In genomic region chr4:83831588-83831987, GRCh38 we compare ENCODE assay signal across 30 cellular contexts.
"Had no signal": no experiment of that assay in that cellular context is flagged by ENCODE, and none has a peak within 500 bp of the region (broad histone marks: within the 10 kb centered on the region; RNA-seq: fewer than 3 reads in every experiment).

No MANE protein-coding gene starts in this region.

- H2AFZ ChIP-seq: neural progenitor cell had no signal

- H3K9ac ChIP-seq: neural progenitor cell had no signal

- H3K27me3 ChIP-seq: body of pancreas, esophagus squamous epithelium, left lung, neural progenitor cell, testis, uterus had no signal

- FAIRE-seq: colon had no signal

- H3K27ac Mint-ChIP-seq: activated B cell treated with CpG ODN at 0.5 μM for 24 hours; activated CD4-positive, alpha-beta T cell treated with anti-CD3 and anti-CD28 coated beads for 36 hours; activated CD8-positive, alpha-beta memory T cell treated with anti-CD3 and anti-CD28 coated beads, Interleukin-2, amount 10 ng/mL, durations not matched to agents 7 days and 5 days; activated CD8-positive, alpha-beta T cell treated with anti-CD3 and anti-CD28 coated beads, Interleukin-2, amount 10 ng/mL, durations not matched to agents 7 days and 5 days; activated naive CD4-positive, alpha-beta T cell treated with anti-CD3 and anti-CD28 coated beads, Interleukin-2, amount 50 U/mL, for 72 hours; activated T-helper 2 cell treated with anti-CD3 and anti-CD28 coated beads, Interferon-gamma antibody, Interleukin-2, Interleukin-4, amounts not matched to agents 10 μg/mL and 5 μg/mL and 100 μg/mL, durations not matched to agents 14 hours and 24 hours and 36 hours; natural killer cell; neural progenitor cell; T-helper 2 cell treated with Interferon-gamma antibody and Interleukin-4, amounts not matched to agents 5 μg/mL and 100 μg/mL, for 36 hours; type B pancreatic cell had no signal

- H3K4me3 ChIP-seq: body of pancreas, esophagus squamous epithelium, left lung, lung, neural progenitor cell, testis, uterus had no signal

- DNase-seq: activated B cell treated with CpG ODN at 0.5 μM for 24 hours; activated CD4-positive, alpha-beta T cell treated with anti-CD3 and anti-CD28 coated beads for 36 hours; activated CD8-positive, alpha-beta memory T cell treated with anti-CD3 and anti-CD28 coated beads, Interleukin-2, amount 10 ng/mL, durations not matched to agents 7 days and 5 days; activated CD8-positive, alpha-beta T cell treated with anti-CD3 and anti-CD28 coated beads, Interleukin-2, amount 10 ng/mL, durations not matched to agents 7 days and 5 days; activated naive CD4-positive, alpha-beta T cell; activated T-cell treated with anti-CD3 and anti-CD28 coated beads, Interleukin-2, amount 50 U/mL, for 48 hours; anterior cingulate cortex; body of pancreas; dermis blood vessel endothelial cell; effector CD4-positive, alpha-beta T cell; esophagus squamous epithelium; left lung; mesendoderm; natural killer cell; occipital lobe; posterior cingulate gyrus; right cardiac atrium; stimulated activated CD4-positive, alpha-beta T cell treated with anti-CD3 and anti-CD28 coated beads, Interleukin-2, amount 100 ng/mL, for 48 hours; stimulated activated naive CD4-positive, alpha-beta T cell treated with Interleukin-2 at 50 U/mL for 16 hours; T-helper 1 cell; testis; uterus had no signal

- ATAC-seq: activated CD4-positive, alpha-beta T cell treated with anti-CD3 and anti-CD28 coated beads for 36 hours; activated CD8-positive, alpha-beta memory T cell treated with anti-CD3 and anti-CD28 coated beads, Interleukin-2, amount 10 ng/mL, durations not matched to agents 7 days and 5 days; activated CD8-positive, alpha-beta T cell treated with anti-CD3 and anti-CD28 coated beads, Interleukin-2, amount 10 ng/mL, durations not matched to agents 7 days and 5 days; activated naive CD4-positive, alpha-beta T cell treated with anti-CD3 and anti-CD28 coated beads, Interleukin-2, amount 50 U/mL, for 72 hours; body of pancreas; left lung; natural killer cell; right cardiac atrium had no signal

- H3K27ac ChIP-seq: body of pancreas, epithelial cell of prostate, esophagus squamous epithelium, left lung, neural progenitor cell, testis, uterus had no signal

- H3K9me3 Mint-ChIP-seq: activated B cell treated with CpG ODN at 0.5 μM for 24 hours; activated naive CD4-positive, alpha-beta T cell treated with anti-CD3 and anti-CD28 coated beads, Interleukin-2, amount 50 U/mL, for 72 hours; activated T-helper 2 cell treated with anti-CD3 and anti-CD28 coated beads, Interferon-gamma antibody, Interleukin-2, Interleukin-4, amounts not matched to agents 10 μg/mL and 5 μg/mL and 100 μg/mL, durations not matched to agents 14 hours and 24 hours and 36 hours; neural progenitor cell; T-helper 2 cell treated with Interferon-gamma antibody and Interleukin-4, amounts not matched to agents 5 μg/mL and 100 μg/mL, for 36 hours; type B pancreatic cell had no signal

- H3K9me3 ChIP-seq: body of pancreas, esophagus squamous epithelium, left lung, testis, uterus had no signal

- H3K4me2 ChIP-seq: neural progenitor cell had no signal

- H3K4me1 ChIP-seq: body of pancreas, esophagus squamous epithelium, left lung, testis, uterus had no signal

- H3K4me3 Mint-ChIP-seq: activated B cell treated with CpG ODN at 0.5 μM for 24 hours; activated CD4-positive, alpha-beta T cell treated with anti-CD3 and anti-CD28 coated beads for 36 hours; activated CD8-positive, alpha-beta memory T cell treated with anti-CD3 and anti-CD28 coated beads, Interleukin-2, amount 10 ng/mL, durations not matched to agents 7 days and 5 days; activated CD8-positive, alpha-beta T cell treated with anti-CD3 and anti-CD28 coated beads, Interleukin-2, amount 10 ng/mL, durations not matched to agents 7 days and 5 days; natural killer cell; neural progenitor cell; T-helper 2 cell treated with Interferon-gamma antibody and Interleukin-4, amounts not matched to agents 5 μg/mL and 100 μg/mL, for 36 hours; type B pancreatic cell had no signal

- H3K4me1 Mint-ChIP-seq: activated B cell treated with CpG ODN at 0.5 μM for 24 hours; activated CD4-positive, alpha-beta T cell treated with anti-CD3 and anti-CD28 coated beads for 36 hours; activated CD8-positive, alpha-beta memory T cell treated with anti-CD3 and anti-CD28 coated beads, Interleukin-2, amount 10 ng/mL, durations not matched to agents 7 days and 5 days; natural killer cell; neural progenitor cell had no signal

- H3K36me3 ChIP-seq: esophagus squamous epithelium, left lung, neural progenitor cell, uterus had no signal

- H3K27me3 Mint-ChIP-seq: activated B cell treated with CpG ODN at 0.5 μM for 24 hours; activated CD4-positive, alpha-beta T cell treated with anti-CD3 and anti-CD28 coated beads for 36 hours; activated CD8-positive, alpha-beta memory T cell treated with anti-CD3 and anti-CD28 coated beads, Interleukin-2, amount 10 ng/mL, durations not matched to agents 7 days and 5 days; type B pancreatic cell had no signal

- H3K36me3 Mint-ChIP-seq: activated CD8-positive, alpha-beta memory T cell treated with anti-CD3 and anti-CD28 coated beads, Interleukin-2, amount 10 ng/mL, durations not matched to agents 7 days and 5 days; activated naive CD4-positive, alpha-beta T cell treated with anti-CD3 and anti-CD28 coated beads, Interleukin-2, amount 50 U/mL, for 72 hours; natural killer cell; neural progenitor cell; type B pancreatic cell had no signal
